In the genomic region with DNA sequence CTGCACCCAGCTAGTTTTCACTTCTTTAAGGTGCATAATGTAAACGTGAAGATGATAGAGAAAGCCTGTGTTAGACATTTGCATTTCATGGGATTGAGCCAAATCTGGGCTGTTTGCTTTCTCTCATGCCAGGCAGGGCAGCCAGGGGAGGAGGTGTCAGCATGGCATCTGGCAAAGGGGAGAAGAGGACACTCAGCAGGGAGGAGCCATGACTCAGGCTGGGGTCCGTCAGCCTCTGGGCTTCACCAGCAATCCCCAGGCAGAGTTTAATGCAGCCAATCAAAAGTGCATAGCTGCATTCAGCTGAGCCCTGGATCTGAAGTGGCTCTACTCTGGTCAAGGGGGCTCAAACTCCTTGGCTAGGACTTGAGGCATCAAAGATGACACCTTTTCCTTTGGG, we compare ENCODE assay signal across 26 cellular contexts. TPM values are rescaled to one million over a fixed set of nuclear protein-coding genes. Genes with fewer than 3 reads are reported as not detected.
DNase-seq lines count a peak whose midpoint lies in the region; ATAC-seq, FAIRE-seq and TF ChIP-seq lines count a peak whose summit lies in the region.
"Had no signal": no experiment of that assay in that cellular context is flagged by ENCODE, and none has a peak within 500 bp of the region (broad histone marks: within the 10 kb centered on the region; RNA-seq: fewer than 3 reads in every experiment).

No MANE protein-coding gene starts in this region.

- H3K9me3 ChIP-seq in adipocyte (ENCODE audit: control insufficient read depth, low read length) = no peaks in the 10 kb centered on the region
- H3K9me3 ChIP-seq: body of pancreas, SJSA1, upper lobe of left lung had no signal

- no peak for FAIRE-seq in GM12892 (lab: Jason Lieb, UNC)
- FAIRE-seq: endometrium, frontal cortex, GM18507 had no signal

- no peaks in the 10 kb centered on the region for H3K27me3 ChIP-seq in adipocyte (replicated peaks; ENCODE audit: control insufficient read depth, insufficient read depth, low read length)
- H3K27me3 ChIP-seq: body of pancreas, SJSA1, upper lobe of left lung had no signal

- no peak for ATAC-seq in GM18505 (IDR thresholded peaks at IDR 0.05; ENCODE audit: unreplicated experiment)
- ATAC-seq: body of pancreas; natural killer cell treated with Interleukin-12 subunit alpha and Interleukin-12 subunit beta and Interleukin-15 and Interleukin-18, amount 100 ng/mL, for 72 hours had no signal

- peaks cover 15% of the 10 kb centered on the region for H3K36me3 ChIP-seq in adipocyte (ENCODE audit: control insufficient read depth, insufficient read depth, low read length, severe bottlenecking)

- TF ChIP-seq POLR2A in GM18505 (IDR thresholded peaks at IDR 0.05; ENCODE audit: borderline replicate concordance, extremely low read depth, insufficient read depth, insufficient read length) (no peak), GM12892 (IDR thresholded peaks at IDR 0.05; ENCODE audit: low read depth, low read length) (no peak)

- peak; percentile 65 for DNase-seq in A172 (ENCODE audit: low spot score)
- peak; percentile 16 for DNase-seq in HCEC 1CT
- peak; percentile 33 for DNase-seq in adipocyte (ENCODE audit: low read depth)
- peak; percentile 55 to 75 for DNase-seq in foreskin fibroblast
- no peak for DNase-seq in amygdala (lab: John Stamatoyannopoulos, UW)
- DNase-seq in mucosa of gallbladder (ENCODE audit: low spot score) = no peak
- DNase-seq in GM12892 (ENCODE audit: insufficient read length) = no peak
- DNase-seq: activated CD4-positive, alpha-beta memory T cell treated with anti-CD3 and anti-CD28 coated beads for 36 hours; activated naive CD4-positive, alpha-beta T cell treated with anti-CD3 and anti-CD28 coated beads for 36 hours; body of pancreas; CD4-positive, CD25-positive, alpha-beta regulatory T cell; DMS79; mesendoderm; NCI-H146; NCI-H82; stimulated activated CD4-positive, alpha-beta T cell treated with anti-CD3 and anti-CD28 coated beads, Interleukin-2, amount 100 ng/mL, for 48 hours; T-helper 2 cell; upper lobe of left lung had no signal

- no peak overlapping the region for H3K9ac ChIP-seq in adipocyte (ENCODE audit: low read length)

- H3K4me3 ChIP-seq in adipocyte (ENCODE audit: low read length) = no peak overlapping the region
- no peak overlapping the region for H3K4me3 ChIP-seq in foreskin fibroblast (ENCODE audit: low read depth in 1 of 2, low read length in 2 of 2)
- H3K4me3 ChIP-seq: body of pancreas, coronary artery, SJSA1, skin epidermis, upper lobe of left lung had no signal

- no peaks in the 10 kb centered on the region for H3K4me1 ChIP-seq in adipocyte (ENCODE audit: control insufficient read depth, insufficient read depth, low read length)
- H3K4me1 ChIP-seq: body of pancreas, SJSA1 had no signal

- no peak for TF ChIP-seq CTCF in foreskin fibroblast (IDR thresholded peaks at IDR 0.05; ENCODE audit: low read depth, low read length)

RNA-seq across cellular contexts. Expression of a gene that starts 23.5 kb away (rescaled TPM):
- 123 and 133 TPM in 2 replicates for total RNA-seq in A172 (2014; rRNA removed; shearing (Covaris generic))
- 34.1 TPM for total RNA-seq in mucosa of gallbladder
- polyA plus RNA-seq in GM12892 (2012; ENCODE audit: missing spikeins) = 47.1 TPM

RNA-seq across cellular contexts. Expression of a gene that starts 39.5 kb away (rescaled TPM):
- total RNA-seq in A172 (2014; rRNA removed; shearing (Covaris generic)) = not detected in 2 replicates
- total RNA-seq in mucosa of gallbladder = 2.8 TPM
- 4.7 TPM for polyA plus RNA-seq in GM12892 (2012; ENCODE audit: missing spikeins)

Comparison
In these comparisons a context has a peak if more than half of its experiments do, and no peak if none do; other contexts are left out.
1. DNase-seq: peak in A172 (single experiment), HCEC 1CT (single experiment), adipocyte (single experiment) and foreskin fibroblast (2 of 2); none in amygdala (0 of 56), mucosa of gallbladder (single experiment) and GM12892 (single experiment).